Comparison of ENCODE assay signal across 1 cellular context in the genomic region with DNA sequence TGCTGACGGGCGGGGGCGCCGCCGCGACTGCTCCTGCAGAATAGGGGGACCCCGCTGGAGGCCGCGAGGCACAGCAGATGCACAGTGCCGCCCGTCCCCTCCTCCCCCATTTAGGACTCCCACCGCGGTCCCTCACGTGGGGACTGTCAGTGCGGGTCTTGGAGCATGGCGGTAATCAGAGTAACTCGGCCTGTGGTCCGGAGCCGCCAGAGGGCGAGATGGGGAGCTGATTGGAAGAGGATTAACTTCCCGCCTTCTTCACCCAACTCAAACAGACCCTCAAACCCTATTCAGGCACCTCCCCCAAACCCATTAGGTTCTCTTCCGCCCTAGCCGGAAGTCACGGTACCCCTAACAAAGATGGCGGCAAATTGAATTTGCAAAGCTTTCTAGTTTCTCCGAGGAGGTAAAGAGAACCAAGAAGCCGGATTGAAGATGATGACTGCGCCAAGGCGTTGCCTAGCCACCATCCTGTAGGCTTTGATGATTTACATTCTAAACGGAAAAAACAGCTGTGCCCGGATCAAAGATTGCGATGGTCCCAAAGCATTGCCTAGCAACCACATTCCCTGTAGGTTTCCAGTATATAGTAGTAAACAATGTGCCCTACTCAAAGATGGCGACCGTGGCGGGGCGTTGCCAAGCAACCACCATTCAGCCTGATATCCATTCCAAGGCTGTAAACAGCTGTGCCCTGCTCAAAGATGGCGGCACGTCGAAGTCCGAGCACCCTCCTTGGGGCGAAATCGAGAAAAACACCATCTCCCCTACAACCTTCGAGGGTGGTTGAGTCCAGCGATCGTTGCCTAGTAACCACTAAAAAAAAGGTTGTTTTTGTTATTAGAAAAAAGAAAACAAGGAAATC.
TF ChIP-seq lines count a peak whose summit lies in the region.

A gene with protein sequence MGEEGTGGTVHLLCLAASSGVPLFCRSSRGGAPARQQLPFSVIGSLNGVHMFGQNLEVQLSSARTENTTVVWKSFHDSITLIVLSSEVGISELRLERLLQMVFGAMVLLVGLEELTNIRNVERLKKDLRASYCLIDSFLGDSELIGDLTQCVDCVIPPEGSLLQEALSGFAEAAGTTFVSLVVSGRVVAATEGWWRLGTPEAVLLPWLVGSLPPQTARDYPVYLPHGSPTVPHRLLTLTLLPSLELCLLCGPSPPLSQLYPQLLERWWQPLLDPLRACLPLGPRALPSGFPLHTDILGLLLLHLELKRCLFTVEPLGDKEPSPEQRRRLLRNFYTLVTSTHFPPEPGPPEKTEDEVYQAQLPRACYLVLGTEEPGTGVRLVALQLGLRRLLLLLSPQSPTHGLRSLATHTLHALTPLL (minus strand): TSS at position 296 of the 865 bp plus-strand sequence. CDS start 186 bp downstream, at position 110.

TF ChIP-seq in K562, 482 proteins besides CTCF, POLR2A, EP300 and RAD21 (continued from another document and continues in another):
- TF ChIP-seq CHD4 (IDR thresholded peaks at IDR 0.05; ENCODE audit: insufficient read depth, insufficient replicate concordance, low read depth, low read length, poor library complexity, severe bottlenecking), result no peak
- TF ChIP-seq DACH1 (IDR thresholded peaks at IDR 0.05; ENCODE audit: partially characterized antibody), result peak; percentile 99
- no peak for TF ChIP-seq MCM3 (IDR thresholded peaks at IDR 0.05)
- TF ChIP-seq ZNF717 (CRISPR knock-in tag; IDR thresholded peaks at IDR 0.05), result no peak
- TF ChIP-seq LEF1 (IDR thresholded peaks at IDR 0.05), result no peak
- no peak for TF ChIP-seq NCOA4 (IDR thresholded peaks at IDR 0.05; ENCODE audit: partially characterized antibody)
- TF ChIP-seq SP2 (IDR thresholded peaks at IDR 0.05; ENCODE audit: extremely low read depth, low read depth, low read length, poor library complexity, severe bottlenecking), result no peak
- no peak for TF ChIP-seq RFX5 (IDR thresholded peaks at IDR 0.05; ENCODE audit: low read depth, low read length)
- TF ChIP-seq POU5F1 (IDR thresholded peaks at IDR 0.05; ENCODE audit: borderline replicate concordance, low read depth, low read length, partially characterized antibody), result no peak
- TF ChIP-seq, protein P1, sequence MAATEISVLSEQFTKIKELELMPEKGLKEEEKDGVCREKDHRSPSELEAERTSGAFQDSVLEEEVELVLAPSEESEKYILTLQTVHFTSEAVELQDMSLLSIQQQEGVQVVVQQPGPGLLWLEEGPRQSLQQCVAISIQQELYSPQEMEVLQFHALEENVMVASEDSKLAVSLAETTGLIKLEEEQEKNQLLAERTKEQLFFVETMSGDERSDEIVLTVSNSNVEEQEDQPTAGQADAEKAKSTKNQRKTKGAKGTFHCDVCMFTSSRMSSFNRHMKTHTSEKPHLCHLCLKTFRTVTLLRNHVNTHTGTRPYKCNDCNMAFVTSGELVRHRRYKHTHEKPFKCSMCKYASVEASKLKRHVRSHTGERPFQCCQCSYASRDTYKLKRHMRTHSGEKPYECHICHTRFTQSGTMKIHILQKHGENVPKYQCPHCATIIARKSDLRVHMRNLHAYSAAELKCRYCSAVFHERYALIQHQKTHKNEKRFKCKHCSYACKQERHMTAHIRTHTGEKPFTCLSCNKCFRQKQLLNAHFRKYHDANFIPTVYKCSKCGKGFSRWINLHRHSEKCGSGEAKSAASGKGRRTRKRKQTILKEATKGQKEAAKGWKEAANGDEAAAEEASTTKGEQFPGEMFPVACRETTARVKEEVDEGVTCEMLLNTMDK (IDR thresholded peaks at IDR 0.05; ENCODE audit: borderline replicate concordance, insufficient read depth, low read depth, low read length, poor library complexity, severe bottlenecking), result no peak
- no peak for TF ChIP-seq MCM2 (IDR thresholded peaks at IDR 0.05; ENCODE audit: low read depth)
- no peak for TF ChIP-seq FOXK1 (CRISPR knock-in tag; IDR thresholded peaks at IDR 0.05; ENCODE audit: borderline replicate concordance)
- TF ChIP-seq, protein P2, sequence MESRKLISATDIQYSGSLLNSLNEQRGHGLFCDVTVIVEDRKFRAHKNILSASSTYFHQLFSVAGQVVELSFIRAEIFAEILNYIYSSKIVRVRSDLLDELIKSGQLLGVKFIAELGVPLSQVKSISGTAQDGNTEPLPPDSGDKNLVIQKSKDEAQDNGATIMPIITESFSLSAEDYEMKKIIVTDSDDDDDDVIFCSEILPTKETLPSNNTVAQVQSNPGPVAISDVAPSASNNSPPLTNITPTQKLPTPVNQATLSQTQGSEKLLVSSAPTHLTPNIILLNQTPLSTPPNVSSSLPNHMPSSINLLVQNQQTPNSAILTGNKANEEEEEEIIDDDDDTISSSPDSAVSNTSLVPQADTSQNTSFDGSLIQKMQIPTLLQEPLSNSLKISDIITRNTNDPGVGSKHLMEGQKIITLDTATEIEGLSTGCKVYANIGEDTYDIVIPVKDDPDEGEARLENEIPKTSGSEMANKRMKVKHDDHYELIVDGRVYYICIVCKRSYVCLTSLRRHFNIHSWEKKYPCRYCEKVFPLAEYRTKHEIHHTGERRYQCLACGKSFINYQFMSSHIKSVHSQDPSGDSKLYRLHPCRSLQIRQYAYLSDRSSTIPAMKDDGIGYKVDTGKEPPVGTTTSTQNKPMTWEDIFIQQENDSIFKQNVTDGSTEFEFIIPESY (CRISPR knock-in tag; IDR thresholded peaks at IDR 0.05), result peak; percentile 95
- TF ChIP-seq ZNF444 (CRISPR knock-in tag; IDR thresholded peaks at IDR 0.05), result no peak
- no peak for TF ChIP-seq ZNF347 (CRISPR knock-in tag; IDR thresholded peaks at IDR 0.05; ENCODE audit: low read depth)
- TF ChIP-seq KDM4B (IDR thresholded peaks at IDR 0.05; ENCODE audit: borderline replicate concordance in 2 of 2, low read depth in 1 of 2), result no peak
- TF ChIP-seq ZSCAN32 (CRISPR knock-in tag; IDR thresholded peaks at IDR 0.05), result no peak
- no peak for TF ChIP-seq ZEB2 (IDR thresholded peaks at IDR 0.05)
- TF ChIP-seq MAFK (IDR thresholded peaks at IDR 0.05; ENCODE audit: low read length), result no peak
- TF ChIP-seq ZNF384 (IDR thresholded peaks at IDR 0.05; ENCODE audit: low read depth, low read length), result peak; percentile 94
- TF ChIP-seq NR2C1 (IDR thresholded peaks at IDR 0.05), result peak; percentile 84
- TF ChIP-seq NR2C1 (tag; IDR thresholded peaks at IDR 0.05), result peak; percentile 86
- TF ChIP-seq, protein P3, sequence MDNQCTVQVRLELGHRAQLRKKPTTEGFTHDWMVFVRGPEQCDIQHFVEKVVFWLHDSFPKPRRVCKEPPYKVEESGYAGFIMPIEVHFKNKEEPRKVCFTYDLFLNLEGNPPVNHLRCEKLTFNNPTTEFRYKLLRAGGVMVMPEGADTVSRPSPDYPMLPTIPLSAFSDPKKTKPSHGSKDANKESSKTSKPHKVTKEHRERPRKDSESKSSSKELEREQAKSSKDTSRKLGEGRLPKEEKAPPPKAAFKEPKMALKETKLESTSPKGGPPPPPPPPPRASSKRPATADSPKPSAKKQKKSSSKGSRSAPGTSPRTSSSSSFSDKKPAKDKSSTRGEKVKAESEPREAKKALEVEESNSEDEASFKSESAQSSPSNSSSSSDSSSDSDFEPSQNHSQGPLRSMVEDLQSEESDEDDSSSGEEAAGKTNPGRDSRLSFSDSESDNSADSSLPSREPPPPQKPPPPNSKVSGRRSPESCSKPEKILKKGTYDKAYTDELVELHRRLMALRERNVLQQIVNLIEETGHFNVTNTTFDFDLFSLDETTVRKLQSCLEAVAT (IDR thresholded peaks at IDR 0.05), result no peak
- TF ChIP-seq RFX1 (IDR thresholded peaks at IDR 0.05), result peak; percentile 100
- TF ChIP-seq, protein P4, sequence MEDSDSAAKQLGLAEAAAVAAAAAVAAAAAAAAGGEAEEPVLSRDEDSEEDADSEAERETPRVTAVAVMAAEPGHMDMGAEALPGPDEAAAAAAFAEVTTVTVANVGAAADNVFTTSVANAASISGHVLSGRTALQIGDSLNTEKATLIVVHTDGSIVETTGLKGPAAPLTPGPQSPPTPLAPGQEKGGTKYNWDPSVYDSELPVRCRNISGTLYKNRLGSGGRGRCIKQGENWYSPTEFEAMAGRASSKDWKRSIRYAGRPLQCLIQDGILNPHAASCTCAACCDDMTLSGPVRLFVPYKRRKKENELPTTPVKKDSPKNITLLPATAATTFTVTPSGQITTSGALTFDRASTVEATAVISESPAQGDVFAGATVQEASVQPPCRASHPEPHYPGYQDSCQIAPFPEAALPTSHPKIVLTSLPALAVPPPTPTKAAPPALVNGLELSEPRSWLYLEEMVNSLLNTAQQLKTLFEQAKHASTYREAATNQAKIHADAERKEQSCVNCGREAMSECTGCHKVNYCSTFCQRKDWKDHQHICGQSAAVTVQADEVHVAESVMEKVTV (CRISPR knock-in tag; IDR thresholded peaks at IDR 0.05), result no peak
- 0 out of 2 replicates have a peak, but pooled peaks have one; percentile 63 for TF ChIP-seq SP1 (CRISPR knock-in tag; IDR thresholded peaks at IDR 0.05)
- no peak for TF ChIP-seq ZNF778 (CRISPR knock-in tag; IDR thresholded peaks at IDR 0.05)
- TF ChIP-seq, protein P5, sequence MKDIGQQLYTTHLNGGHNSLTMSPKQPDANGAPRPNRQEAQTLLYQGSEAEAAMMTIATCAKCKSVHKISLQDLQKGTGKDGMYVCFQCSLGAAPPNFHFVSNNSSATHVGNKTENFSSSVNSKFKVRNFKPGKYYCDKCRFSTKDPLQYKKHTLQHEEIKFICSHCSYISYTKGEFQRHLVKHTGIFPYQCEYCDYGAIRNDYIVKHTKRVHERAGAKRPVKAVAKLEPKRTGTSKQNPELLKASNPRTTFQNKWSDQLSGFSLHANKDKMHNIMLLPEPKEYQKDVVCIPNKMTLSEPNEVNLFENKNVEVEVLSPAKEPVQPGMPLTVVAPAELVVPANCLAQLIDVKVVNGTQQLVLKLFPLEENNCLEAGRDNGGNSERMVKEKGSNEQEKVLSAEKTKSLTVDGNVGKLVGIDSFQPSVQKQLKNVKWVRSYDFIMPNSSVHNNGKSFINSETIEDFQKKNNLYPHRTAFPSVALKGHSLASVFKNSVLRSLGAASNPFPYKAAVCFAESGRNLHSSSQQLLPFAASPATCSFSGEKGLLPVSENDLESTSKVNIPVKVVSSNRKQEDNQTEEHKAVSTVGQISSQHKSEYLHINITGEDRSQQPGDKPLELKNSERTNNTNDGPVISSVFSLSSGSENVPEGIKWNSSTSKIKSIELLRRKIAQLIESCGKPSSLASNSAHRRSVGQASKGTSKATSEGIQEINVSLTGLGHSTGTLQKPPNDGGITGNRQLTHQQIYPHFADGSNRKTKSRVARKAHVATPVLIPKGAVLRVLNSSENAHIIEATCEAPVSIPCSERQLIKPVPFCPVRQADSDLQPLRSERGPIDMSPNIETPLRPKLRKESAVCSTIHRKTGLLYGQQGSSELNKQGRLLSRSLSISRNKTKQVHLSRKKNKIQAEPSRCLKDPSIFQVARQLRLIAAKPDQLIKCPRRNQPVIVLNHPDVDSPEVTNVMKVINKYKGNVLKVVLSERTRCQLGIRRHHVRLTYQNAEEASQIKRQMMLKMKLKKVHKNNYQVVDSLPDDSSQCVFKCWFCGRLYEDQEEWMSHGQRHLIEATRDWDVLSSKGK (CRISPR knock-in tag; IDR thresholded peaks at IDR 0.05), result no peak
- TF ChIP-seq, protein P6, sequence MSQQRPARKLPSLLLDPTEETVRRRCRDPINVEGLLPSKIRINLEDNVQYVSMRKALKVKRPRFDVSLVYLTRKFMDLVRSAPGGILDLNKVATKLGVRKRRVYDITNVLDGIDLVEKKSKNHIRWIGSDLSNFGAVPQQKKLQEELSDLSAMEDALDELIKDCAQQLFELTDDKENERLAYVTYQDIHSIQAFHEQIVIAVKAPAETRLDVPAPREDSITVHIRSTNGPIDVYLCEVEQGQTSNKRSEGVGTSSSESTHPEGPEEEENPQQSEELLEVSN (IDR thresholded peaks at IDR 0.05; ENCODE audit: borderline replicate concordance in 1 of 2, extremely low read depth in 1 of 2, insufficient read depth in 1 of 2, insufficient read length in 1 of 2, low read depth in 1 of 2, low read length in 1 of 2, poor library complexity in 1 of 2, severe bottlenecking in 1 of 2), result peak; percentile 29 to 63
- no peak for TF ChIP-seq ZNF311 (CRISPR knock-in tag; IDR thresholded peaks at IDR 0.05)
- no peak for TF ChIP-seq SMARCB1 (IDR thresholded peaks at IDR 0.05; ENCODE audit: insufficient read length, low read depth)
- no peak for TF ChIP-seq HOXB6 (CRISPR knock-in tag; IDR thresholded peaks at IDR 0.05; ENCODE audit: borderline replicate concordance)
- no peak for TF ChIP-seq YBX1 (IDR thresholded peaks at IDR 0.05)
- no peak for TF ChIP-seq POLR2H (tag; IDR thresholded peaks at IDR 0.05; ENCODE audit: low read depth)
- TF ChIP-seq, protein P7, sequence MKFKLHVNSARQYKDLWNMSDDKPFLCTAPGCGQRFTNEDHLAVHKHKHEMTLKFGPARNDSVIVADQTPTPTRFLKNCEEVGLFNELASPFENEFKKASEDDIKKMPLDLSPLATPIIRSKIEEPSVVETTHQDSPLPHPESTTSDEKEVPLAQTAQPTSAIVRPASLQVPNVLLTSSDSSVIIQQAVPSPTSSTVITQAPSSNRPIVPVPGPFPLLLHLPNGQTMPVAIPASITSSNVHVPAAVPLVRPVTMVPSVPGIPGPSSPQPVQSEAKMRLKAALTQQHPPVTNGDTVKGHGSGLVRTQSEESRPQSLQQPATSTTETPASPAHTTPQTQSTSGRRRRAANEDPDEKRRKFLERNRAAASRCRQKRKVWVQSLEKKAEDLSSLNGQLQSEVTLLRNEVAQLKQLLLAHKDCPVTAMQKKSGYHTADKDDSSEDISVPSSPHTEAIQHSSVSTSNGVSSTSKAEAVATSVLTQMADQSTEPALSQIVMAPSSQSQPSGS (CRISPR knock-in tag; IDR thresholded peaks at IDR 0.05), result no peak
- TF ChIP-seq NCOR1 (IDR thresholded peaks at IDR 0.05), result no peak
- no peak for TF ChIP-seq ETS2 (tag; IDR thresholded peaks at IDR 0.05; ENCODE audit: borderline replicate concordance, poor library complexity, severe bottlenecking)
- no peak for TF ChIP-seq ZNF3 (CRISPR knock-in tag; IDR thresholded peaks at IDR 0.05)
- TF ChIP-seq, protein P8, sequence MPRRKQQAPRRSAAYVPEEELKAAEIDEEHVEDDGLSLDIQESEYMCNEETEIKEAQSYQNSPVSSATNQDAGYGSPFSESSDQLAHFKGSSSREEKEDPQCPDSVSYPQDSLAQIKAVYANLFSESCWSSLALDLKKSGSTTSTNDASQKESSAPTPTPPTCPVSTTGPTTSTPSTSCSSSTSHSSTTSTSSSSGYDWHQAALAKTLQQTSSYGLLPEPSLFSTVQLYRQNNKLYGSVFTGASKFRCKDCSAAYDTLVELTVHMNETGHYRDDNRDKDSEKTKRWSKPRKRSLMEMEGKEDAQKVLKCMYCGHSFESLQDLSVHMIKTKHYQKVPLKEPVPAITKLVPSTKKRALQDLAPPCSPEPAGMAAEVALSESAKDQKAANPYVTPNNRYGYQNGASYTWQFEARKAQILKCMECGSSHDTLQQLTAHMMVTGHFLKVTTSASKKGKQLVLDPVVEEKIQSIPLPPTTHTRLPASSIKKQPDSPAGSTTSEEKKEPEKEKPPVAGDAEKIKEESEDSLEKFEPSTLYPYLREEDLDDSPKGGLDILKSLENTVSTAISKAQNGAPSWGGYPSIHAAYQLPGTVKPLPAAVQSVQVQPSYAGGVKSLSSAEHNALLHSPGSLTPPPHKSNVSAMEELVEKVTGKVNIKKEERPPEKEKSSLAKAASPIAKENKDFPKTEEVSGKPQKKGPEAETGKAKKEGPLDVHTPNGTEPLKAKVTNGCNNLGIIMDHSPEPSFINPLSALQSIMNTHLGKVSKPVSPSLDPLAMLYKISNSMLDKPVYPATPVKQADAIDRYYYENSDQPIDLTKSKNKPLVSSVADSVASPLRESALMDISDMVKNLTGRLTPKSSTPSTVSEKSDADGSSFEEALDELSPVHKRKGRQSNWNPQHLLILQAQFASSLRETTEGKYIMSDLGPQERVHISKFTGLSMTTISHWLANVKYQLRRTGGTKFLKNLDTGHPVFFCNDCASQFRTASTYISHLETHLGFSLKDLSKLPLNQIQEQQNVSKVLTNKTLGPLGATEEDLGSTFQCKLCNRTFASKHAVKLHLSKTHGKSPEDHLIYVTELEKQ (CRISPR knock-in tag; IDR thresholded peaks at IDR 0.05), result no peak
- no peak for TF ChIP-seq SAFB (IDR thresholded peaks at IDR 0.05; ENCODE audit: borderline replicate concordance, low read depth, low read length)
